In genomic region chr17:43905985-43906852, GRCh38 we compare ENCODE assay signal across 9 cellular contexts. TPM values are rescaled to one million over a fixed set of nuclear protein-coding genes. Genes with fewer than 3 reads are reported as not detected.
DNase-seq lines count a peak whose midpoint lies in the region; ATAC-seq and TF ChIP-seq lines count a peak whose summit lies in the region.
"Had no signal": no experiment of that assay in that cellular context is flagged by ENCODE, and none has a peak within 500 bp of the region (broad histone marks: within the 10 kb centered on the region; RNA-seq: fewer than 3 reads in every experiment).

No MANE protein-coding gene starts in this region.

- H3K27ac ChIP-seq in tibial artery = peak overlapping the region; percentile 95 to 96
- H3K27ac ChIP-seq: neutrophil had no signal

- peaks cover 30% of the 10 kb centered on the region for H3K4me1 ChIP-seq in mucosa of stomach (ENCODE audit: control insufficient read depth, insufficient read depth, low read length)
- peaks cover 0 to 33% (median 23%) of the 10 kb centered on the region in 4 donors for H3K4me1 ChIP-seq in tibial artery

- in situ Hi-C loops in GM13976 (cut with MboI; ENCODE audit: low sequenced_read_pairs, unreplicated experiment) = no loop called here

- peak overlapping the region in 1 of 7 donors; percentile 11 for H3K27ac Mint-ChIP-seq in CD14-positive monocyte

- H3K9me3 Mint-ChIP-seq in CD14-positive monocyte = peaks cover 0 to 24% (median 5%) of the 10 kb centered on the region in 7 donors
- no peaks in the 10 kb centered on the region for H3K9me3 Mint-ChIP-seq in activated T-cell treated with anti-CD3 and anti-CD28 coated beads, Interleukin-2, amount 50 U/mL, for 4 hours

- H3K4me3 ChIP-seq in LNCaP clone FGC (ENCODE audit: low read depth, low read length) = peak overlapping the region; percentile 48
- peak overlapping the region; percentile 19 for H3K4me3 ChIP-seq in mucosa of stomach (ENCODE audit: low read length)
- H3K4me3 ChIP-seq in tibial artery = peak overlapping the region; percentile 76 to 93

- TF ChIP-seq CTCF in CD14-positive monocyte (IDR thresholded peaks at IDR 0.05) (no peak), LNCaP clone FGC (IDR thresholded peaks at IDR 0.05; ENCODE audit: control insufficient read depth, extremely low read depth, insufficient read depth) (no peak), tibial artery (IDR thresholded peaks at IDR 0.05) (no peak), GM13976 (IDR thresholded peaks at IDR 0.05; ENCODE audit: borderline replicate concordance, control extremely low read depth, extremely low read depth, insufficient read depth, missing control alignments) (no peak)

- H3K36me3 Mint-ChIP-seq in CD14-positive monocyte = no peaks in the 10 kb centered on the region
- no peaks in the 10 kb centered on the region for H3K36me3 Mint-ChIP-seq in activated T-cell treated with anti-CD3 and anti-CD28 coated beads, Interleukin-2, amount 50 U/mL, for 4 hours (ENCODE audit: insufficient read depth)

- H3K9ac ChIP-seq in mucosa of stomach (ENCODE audit: low read length) = peak overlapping the region; percentile 66

- peak overlapping the region; percentile 64 to 83 for H3K4me3 Mint-ChIP-seq in CD14-positive monocyte
- H3K4me3 Mint-ChIP-seq in activated T-cell treated with anti-CD3 and anti-CD28 coated beads, Interleukin-2, amount 50 U/mL, for 4 hours = peak overlapping the region; percentile 77

- peaks cover 29% of the 10 kb centered on the region for H3K4me1 Mint-ChIP-seq in CD14-positive monocyte
- H3K4me1 Mint-ChIP-seq in activated T-cell treated with anti-CD3 and anti-CD28 coated beads, Interleukin-2, amount 50 U/mL, for 4 hours (ENCODE audit: low read depth) = peaks cover 11% of the 10 kb centered on the region

- H3K27me3 ChIP-seq in mucosa of stomach (ENCODE audit: control insufficient read depth, insufficient read depth, low read length) (peaks cover 64% of the 10 kb centered on the region), tibial artery (no peaks in the 10 kb centered on the region)

- no peaks in the 10 kb centered on the region for H3K36me3 ChIP-seq in mucosa of stomach (ENCODE audit: control insufficient read depth, insufficient read depth, low read length)
- H3K36me3 ChIP-seq in tibial artery = no peaks in the 10 kb centered on the region
- H3K36me3 ChIP-seq: neutrophil had no signal

- no peaks in the 10 kb centered on the region for H3K9me3 ChIP-seq in mucosa of stomach (ENCODE audit: control insufficient read depth, low read length)
- no peaks in the 10 kb centered on the region for H3K9me3 ChIP-seq in tibial artery
- H3K9me3 ChIP-seq: neutrophil had no signal

- DNase-seq in CD14-positive monocyte (ENCODE audit: low spot score) = no peak
- no peak for DNase-seq in LNCaP clone FGC (ENCODE audit: low read depth)
- peak; percentile 27 for DNase-seq in activated T-cell treated with anti-CD3 and anti-CD28 coated beads, Interleukin-2, amount 50 U/mL, for 4 hours
- peak; percentile 24 for DNase-seq in fibroblast of gingiva (ENCODE audit: low read depth)
- peak; percentile 85 to 91 for DNase-seq in tibial artery
- no peak for DNase-seq in GM13976 (ENCODE audit: low spot score)

- intact Hi-C loops in CD14-positive monocyte (cut with micrococcal nuclease) = no loop called here
- intact Hi-C loops in tibial artery (cut with DNase I; ENCODE audit: low total_unique reads) = no loop called here

- ATAC-seq in activated T-cell treated with anti-CD3 and anti-CD28 coated beads, Interleukin-2, amount 50 U/mL, for 4 hours = peak; percentile 47 to 53
- ATAC-seq in HG03045 (IDR thresholded peaks at IDR 0.05; ENCODE audit: unreplicated experiment) = no peak

- peaks cover 57 to 69% (median 63%) of the 10 kb centered on the region in 3 donors for H3K27me3 Mint-ChIP-seq in CD14-positive monocyte (ENCODE audit: low read depth in 3 of 3)
- H3K27me3 Mint-ChIP-seq in activated T-cell treated with anti-CD3 and anti-CD28 coated beads, Interleukin-2, amount 50 U/mL, for 4 hours (ENCODE audit: low read depth) = peaks cover 31% of the 10 kb centered on the region

RNA-seq across cellular contexts. Expression of gene MPP2, which starts 1.1 kb away (rescaled TPM):
- not detected for polyA plus RNA-seq in CD14-positive monocyte
- under 1 TPM; 0.21 to 0.91 (median 0.54) TPM for total RNA-seq in activated T-cell treated with anti-CD3 and anti-CD28 coated beads, Interleukin-2, amount 50 U/mL, for 4 hours

RNA-seq across cellular contexts. Expression of gene PPY, which starts 36.1 kb away (rescaled TPM):
- polyA plus RNA-seq in CD14-positive monocyte = not detected
- not detected for total RNA-seq in activated T-cell treated with anti-CD3 and anti-CD28 coated beads, Interleukin-2, amount 50 U/mL, for 4 hours

RNA-seq across cellular contexts. Expression of gene PYY, which starts 47.5 kb away (rescaled TPM):
- not detected for polyA plus RNA-seq in CD14-positive monocyte
- total RNA-seq in activated T-cell treated with anti-CD3 and anti-CD28 coated beads, Interleukin-2, amount 50 U/mL, for 4 hours = not detected

RNA-seq across cellular contexts. Expression of gene CD300LG, which starts 59.2 kb away (rescaled TPM):
- not detected for polyA plus RNA-seq in CD14-positive monocyte
- total RNA-seq in activated T-cell treated with anti-CD3 and anti-CD28 coated beads, Interleukin-2, amount 50 U/mL, for 4 hours = not detected

Comparison
In these comparisons a context has a peak if more than half of its experiments do, and no peak if none do; other contexts are left out.
1. DNase-seq: peak in activated T-cell treated with anti-CD3 and anti-CD28 coated beads, Interleukin-2, amount 50 U/mL, for 4 hours (single experiment), fibroblast of gingiva (single experiment) and tibial artery (2 of 2); none in CD14-positive monocyte (single experiment), LNCaP clone FGC (single experiment) and GM13976 (single experiment).
2. H3K4me3 ChIP-seq: peak in every context shown above with its lines; median percentile 84 in tibial artery; 48 in LNCaP clone FGC; 19 in mucosa of stomach.